ENCODE assay signal across 17 cellular contexts in genomic region chr1:229714306-229714705, GRCh38.
"Had no signal": no experiment of that assay in that cellular context is flagged by ENCODE, and none has a peak within 500 bp of the region (broad histone marks: within the 10 kb centered on the region; RNA-seq: fewer than 3 reads in every experiment).

No MANE protein-coding gene starts in this region.

- H3K27ac ChIP-seq: stomach, suprapubic skin, testis, thoracic aorta, thyroid gland, tibial artery, tibial nerve, transverse colon, upper lobe of left lung, upper lobe of right lung, uterus, vagina had no signal

- H3K27me3 ChIP-seq: stomach, suprapubic skin, testis, thyroid gland, tibial artery, tibial nerve, transverse colon, upper lobe of left lung, upper lobe of right lung, uterus, vagina had no signal

- DNase-seq: stimulated activated naive B cell treated with anti-CD40 and anti-IgM and Interleukin-4, amounts not matched to agents 10 μg/mL and 1 μg/mL and 100 μg/mL, for 72 hours; stimulated activated naive CD4-positive, alpha-beta T cell; stimulated activated naive CD8-positive, alpha-beta T cell treated with anti-CD3 and anti-CD28 coated beads, Interleukin-15, amount 100 ng/mL, for 72 hours; substantia nigra; testis; thyroid gland; tibial artery; upper lobe of right lung; uterus had no signal

- H3K36me3 ChIP-seq: stomach, suprapubic skin, thoracic aorta, thyroid gland, tibial artery, tibial nerve, transverse colon, upper lobe of left lung, upper lobe of right lung, uterus, vagina had no signal

- H3K9me3 ChIP-seq: stomach, suprapubic skin, testis, thoracic aorta, thyroid gland, tibial artery, tibial nerve, transverse colon, upper lobe of left lung, upper lobe of right lung, uterus, vagina had no signal

- H3K4me3 ChIP-seq: stomach, suprapubic skin, testis, thoracic aorta, thyroid gland, tibial artery, tibial nerve, transverse colon, upper lobe of left lung, upper lobe of right lung, uterus, vagina had no signal

- ATAC-seq: stimulated activated naive CD8-positive, alpha-beta T cell treated with anti-CD3 and anti-CD28 coated beads, Interleukin-15, amount 100 ng/mL, for 72 hours; stimulated activated naive CD8-positive, alpha-beta T cell treated with anti-CD3 and anti-CD28 coated beads, Interleukin-15, Interleukin-2, amounts not matched to agents 100 U/mL and 50 U/mL, for 24 hours had no signal

- H3K4me1 ChIP-seq: stomach, suprapubic skin, testis, thyroid gland, tibial artery, tibial nerve, transverse colon, upper lobe of left lung, upper lobe of right lung, uterus, vagina had no signal
